In genomic region chr10:121069061-121069850, GRCh38 we compare ENCODE assay signal across 10 cellular contexts.
DNase-seq lines count a peak whose midpoint lies in the region; ATAC-seq, FAIRE-seq and TF ChIP-seq lines count a peak whose summit lies in the region.
"Had no signal": no experiment of that assay in that cellular context is flagged by ENCODE, and none has a peak within 500 bp of the region (broad histone marks: within the 10 kb centered on the region; RNA-seq: fewer than 3 reads in every experiment).

No MANE protein-coding gene starts in this region.

- peak overlapping the region; percentile 35; the same call in 1 of the 2 replicates for H3K9ac ChIP-seq in OCI-LY3 (ENCODE audit: low read length)

- no peaks in the 10 kb centered on the region for H4K20me1 ChIP-seq in OCI-LY3 (ENCODE audit: insufficient read depth, low read length)

- TF ChIP-seq CTCF in OCI-LY3 (IDR thresholded peaks at IDR 0.05; ENCODE audit: low read depth, low read length) (no peak), nephron progenitor cell (IDR thresholded peaks at IDR 0.05) (no peak)

- DNase-seq in stimulated activated effector memory CD8-positive, alpha-beta T cell treated with anti-CD3 and anti-CD28 coated beads, Interleukin-12 subunit alpha, Interleukin-12 subunit beta, amount 100 ng/mL, for 72 hours (ENCODE audit: low spot score in 2 of 2): no peak
- DNase-seq in nephron progenitor cell: no peak
- no peak for DNase-seq in H54 (ENCODE audit: insufficient read length, low spot score)
- DNase-seq in activated T-cell treated with anti-CD3 and anti-CD28 coated beads for 4 hours: no peak
- DNase-seq: NCI-H748 treated with DMSO at 0.1 percent for 48 hours had no signal

- peaks cover 2% of the 10 kb centered on the region for H3K36me3 ChIP-seq in OCI-LY3 (replicated peaks; ENCODE audit: low read depth, low read length)
- H3K36me3 ChIP-seq: esophagus muscularis mucosa had no signal

- no peaks in the 10 kb centered on the region for H3K79me2 ChIP-seq in OCI-LY3 (ENCODE audit: low read length)

- H3K4me3 ChIP-seq in OCI-LY3 (ENCODE audit: low read length): peak overlapping the region; percentile 36
- H3K4me3 ChIP-seq: esophagus muscularis mucosa had no signal

- H3K4me2 ChIP-seq in OCI-LY3 (ENCODE audit: low read length): peak overlapping the region; percentile 73

- H2AFZ ChIP-seq in OCI-LY3 (ENCODE audit: low read depth, low read length): no peak overlapping the region

- no peaks in the 10 kb centered on the region for H3K4me1 Mint-ChIP-seq in stimulated activated effector memory CD8-positive, alpha-beta T cell treated with anti-CD3 and anti-CD28 coated beads, Interleukin-12 subunit alpha, Interleukin-12 subunit beta, amount 100 ng/mL, for 72 hours
- H3K4me1 Mint-ChIP-seq in nephron progenitor cell: peaks cover 28% of the 10 kb centered on the region

- no peak overlapping the region for H3K4me3 Mint-ChIP-seq in stimulated activated effector memory CD8-positive, alpha-beta T cell treated with anti-CD3 and anti-CD28 coated beads, Interleukin-12 subunit alpha, Interleukin-12 subunit beta, amount 100 ng/mL, for 72 hours
- H3K4me3 Mint-ChIP-seq in nephron progenitor cell: no peak overlapping the region
- H3K4me3 Mint-ChIP-seq: neural crest cell had no signal

- ATAC-seq in GM19025 (IDR thresholded peaks at IDR 0.05; ENCODE audit: low read depth, unreplicated experiment) (peak; percentile 63), HG02885 (IDR thresholded peaks at IDR 0.05; ENCODE audit: poor library complexity, unreplicated experiment) (peak; percentile 64)
- peak; percentile 61 for ATAC-seq in stimulated activated effector memory CD8-positive, alpha-beta T cell treated with anti-CD3 and anti-CD28 coated beads, Interleukin-12 subunit alpha, Interleukin-12 subunit beta, amount 100 ng/mL, for 72 hours

- no peak for FAIRE-seq in H54 (lab: Jason Lieb, UNC)

- peak overlapping the region; percentile 35; the same call in 1 of the 2 replicates for H3K27ac ChIP-seq in OCI-LY3 (ENCODE audit: low read length)

- H3K9me3 Mint-ChIP-seq in stimulated activated effector memory CD8-positive, alpha-beta T cell treated with anti-CD3 and anti-CD28 coated beads, Interleukin-12 subunit alpha, Interleukin-12 subunit beta, amount 100 ng/mL, for 72 hours: peaks cover 2% of the 10 kb centered on the region
- H3K9me3 Mint-ChIP-seq in nephron progenitor cell: peaks cover 7% of the 10 kb centered on the region

- TF ChIP-seq POLR2A in H54 (IDR thresholded peaks at IDR 0.05; ENCODE audit: low read depth, low read length): no peak

- peaks cover 32% of the 10 kb centered on the region for H3K4me1 ChIP-seq in OCI-LY3 (ENCODE audit: low read length)

- H3K27ac Mint-ChIP-seq in stimulated activated effector memory CD8-positive, alpha-beta T cell treated with anti-CD3 and anti-CD28 coated beads, Interleukin-12 subunit alpha, Interleukin-12 subunit beta, amount 100 ng/mL, for 72 hours: no peak overlapping the region
- H3K27ac Mint-ChIP-seq in nephron progenitor cell: no peak overlapping the region

- no peaks in the 10 kb centered on the region for H3K27me3 Mint-ChIP-seq in nephron progenitor cell (ENCODE audit: low read depth, poor library complexity)

- no peaks in the 10 kb centered on the region for H3K36me3 Mint-ChIP-seq in stimulated activated effector memory CD8-positive, alpha-beta T cell treated with anti-CD3 and anti-CD28 coated beads, Interleukin-12 subunit alpha, Interleukin-12 subunit beta, amount 100 ng/mL, for 72 hours
- peaks cover 3% of the 10 kb centered on the region for H3K36me3 Mint-ChIP-seq in nephron progenitor cell (ENCODE audit: low read depth)

- no peaks in the 10 kb centered on the region for H3K9me3 ChIP-seq in OCI-LY3 (ENCODE audit: insufficient read depth, low read length)
- H3K9me3 ChIP-seq: esophagus muscularis mucosa had no signal

- peaks cover 24% of the 10 kb centered on the region for H3K27me3 ChIP-seq in OCI-LY3 (ENCODE audit: low read depth, low read length)
- H3K27me3 ChIP-seq: esophagus muscularis mucosa had no signal
